ENCODE assay signal across 9 cellular contexts in the genomic region with DNA sequence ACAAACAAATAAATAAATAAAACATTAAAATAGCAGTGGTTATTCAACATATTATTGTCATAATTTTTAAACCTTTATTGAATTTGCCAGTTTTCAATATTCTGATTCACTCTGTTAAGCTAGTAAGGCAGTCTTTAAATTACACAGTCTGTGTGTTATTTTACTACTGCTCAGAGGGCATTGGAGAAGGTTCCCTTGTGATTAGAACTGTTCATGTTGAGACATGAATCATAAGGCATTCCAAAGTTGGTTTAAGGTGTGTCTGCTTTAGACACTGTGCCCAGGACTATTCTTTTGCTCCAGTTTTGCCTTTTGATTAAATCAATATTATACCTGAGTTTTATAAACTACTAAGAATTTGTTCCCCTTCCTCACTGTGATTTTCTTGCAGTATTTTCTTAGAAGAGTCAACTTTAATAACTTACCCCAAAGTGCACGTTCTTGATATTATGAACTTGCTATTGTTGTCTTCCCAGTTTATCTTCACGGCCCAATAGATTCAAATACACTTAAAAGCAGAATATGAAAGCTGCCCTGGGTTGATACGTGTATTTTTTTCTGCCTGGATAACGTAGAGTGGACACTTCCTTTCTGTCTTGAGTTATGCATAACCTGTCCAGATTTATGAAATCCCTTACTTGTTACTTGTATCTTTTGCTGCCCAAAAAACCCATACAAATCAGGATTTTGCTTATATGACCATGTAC.
DNase-seq lines count a peak whose midpoint lies in the region; ATAC-seq, FAIRE-seq and TF ChIP-seq lines count a peak whose summit lies in the region.
"Had no signal": no experiment of that assay in that cellular context is flagged by ENCODE, and none has a peak within 500 bp of the region (broad histone marks: within the 10 kb centered on the region; RNA-seq: fewer than 3 reads in every experiment).

No MANE protein-coding gene starts in this region.

- intact Hi-C loops in K562 (cut with micrococcal nuclease) = loop anchor here (10.0 kb wide), 1 partner anchor 61 kb away; no protein-coding TSS in a partner anchor

- H3K4ac ChIP-seq in trophoblast cell (ENCODE audit: low read depth, low read length) = no peak overlapping the region

- TF ChIP-seq RAD21 in K562 (CRISPR knock-in tag; conservative IDR thresholded peaks at IDR 0.05 in 1 of 2, IDR thresholded peaks at IDR 0.05 in 1 of 2) = no peak

- ATAC-seq in DND-41 (ENCODE audit: insufficient read depth, low read depth) (no peak), K562 (no peak), GM19324 (IDR thresholded peaks at IDR 0.05; ENCODE audit: low FRiP score, unreplicated experiment) (no peak)
- no peak for ATAC-seq in natural killer cell treated with Interleukin-12 subunit alpha and Interleukin-12 subunit beta and Interleukin-15 and Interleukin-18, amount 100 ng/mL, for 72 hours
- ATAC-seq: SK-N-SH treated with all-trans-retinoic acid at 6 μM for 48 hours had no signal

- 0% methylated on average over 4 of the region's 4 CpGs for WGBS in K562 (ENCODE audit: insufficient coverage, low coverage, missing lambda C conversion rate)
- no CpG with 5 or more reads among the region's 4 CpGs for WGBS in trophoblast cell (ENCODE audit: extremely low coverage, insufficient coverage, insufficient read length)

- no peaks in the 10 kb centered on the region for H3K9me3 Mint-ChIP-seq in natural killer cell treated with Interleukin-12 subunit alpha and Interleukin-12 subunit beta and Interleukin-15 and Interleukin-18, amount 100 ng/mL, for 72 hours

- H3K79me2 ChIP-seq in DND-41 (ENCODE audit: insufficient read depth, low read length) (peaks cover 64% of the 10 kb centered on the region), Loucy (ENCODE audit: insufficient read depth, low read length) (peaks cover 67% of the 10 kb centered on the region), K562 (ENCODE audit: control insufficient read depth, insufficient read depth, low read length) (no peaks in the 10 kb centered on the region), trophoblast cell (ENCODE audit: control insufficient read depth, insufficient read depth, low read length, poor library complexity) (no peaks in the 10 kb centered on the region)

- no peak for FAIRE-seq in K562 (lab: Jason Lieb, UNC)

- no peaks in the 10 kb centered on the region for H3K36me3 Mint-ChIP-seq in natural killer cell treated with Interleukin-12 subunit alpha and Interleukin-12 subunit beta and Interleukin-15 and Interleukin-18, amount 100 ng/mL, for 72 hours

- H4K8ac ChIP-seq in trophoblast cell (ENCODE audit: low read depth, low read length) = no peak overlapping the region

- no peak overlapping the region for H2BK5ac ChIP-seq in trophoblast cell (ENCODE audit: low read depth, low read length, poor library complexity)

- no peak overlapping the region for H3K14ac ChIP-seq in trophoblast cell (ENCODE audit: low read length)

- no peak for TF ChIP-seq POLR2A in K562 (conservative IDR thresholded peaks at IDR 0.05)

- H2BK120ac ChIP-seq in trophoblast cell (ENCODE audit: insufficient read depth, low read length, poor library complexity) = no peak overlapping the region

- H3K4me3 Mint-ChIP-seq in natural killer cell treated with Interleukin-12 subunit alpha and Interleukin-12 subunit beta and Interleukin-15 and Interleukin-18, amount 100 ng/mL, for 72 hours = peak overlapping the region; percentile 92

- H3K9me3 ChIP-seq in DND-41 (ENCODE audit: insufficient read depth, low read length, severe bottlenecking) (no peaks in the 10 kb centered on the region), Loucy (ENCODE audit: insufficient read depth, low read depth, low read length) (no peaks in the 10 kb centered on the region), K562 (replicated peaks; ENCODE audit: control insufficient read depth, insufficient read depth, low read depth, low read length) (no peaks in the 10 kb centered on the region), trophoblast cell (ENCODE audit: insufficient read depth, low read depth, low read length) (no peaks in the 10 kb centered on the region)

- H2AK5ac ChIP-seq in trophoblast cell (ENCODE audit: low read length) = no peak overlapping the region

- BruUV-seq in K562 (replicated peaks; lab: Mats Ljungman, UMichigan) = no TSS peak

- in situ Hi-C loops in K562 (cut with MboI) = no loop called here

- H3K4me3 ChIP-seq in DND-41 (ENCODE audit: low read depth in 1 of 2, low read length in 2 of 2) = peak overlapping the region; percentile 41 to 60; a peak in 3 of 4 replicates
- H3K4me3 ChIP-seq in Loucy (ENCODE audit: low read length, poor library complexity, severe bottlenecking) = peak overlapping the region; percentile 76
- H3K4me3 ChIP-seq in K562 = no peak overlapping the region
- H3K4me3 ChIP-seq in trophoblast cell (ENCODE audit: low read depth, low read length) = no peak overlapping the region

- H3F3A ChIP-seq in Loucy (ENCODE audit: low read depth) = peaks cover 6% of the 10 kb centered on the region; the same call in 1 of the 2 replicates

- H4K91ac ChIP-seq in trophoblast cell (ENCODE audit: low read depth, low read length) = no peak overlapping the region

- no peak for TF ChIP-seq CTCF in DND-41 (IDR thresholded peaks at IDR 0.05; ENCODE audit: borderline replicate concordance, extremely low read depth, low read length, poor library complexity, severe bottlenecking)
- TF ChIP-seq CTCF in Loucy (conservative IDR thresholded peaks at IDR 0.05; ENCODE audit: low read length) = no peak
- no peak for TF ChIP-seq CTCF in K562 (IDR thresholded peaks at IDR 0.05 in 2 of 3, conservative IDR thresholded peaks at IDR 0.05 in 1 of 3; ENCODE audit: insufficient read depth in 2 of 3, low read depth in 1 of 3, low read length in 3 of 3)

- POLR2A ChIA-PET in K562 (lab: Yijun Ruan, JAX) = no interaction called here

- H3K23ac ChIP-seq in trophoblast cell (ENCODE audit: low read length) = no peak overlapping the region

- H3K36me3 ChIP-seq in DND-41 (ENCODE audit: insufficient read depth, low read length) (no peaks in the 10 kb centered on the region), Loucy (ENCODE audit: insufficient read depth, low read length) (no peaks in the 10 kb centered on the region), K562 (ENCODE audit: control insufficient read depth, insufficient read depth, low read length) (no peaks in the 10 kb centered on the region), trophoblast cell (ENCODE audit: control insufficient read depth in 1 of 2, insufficient read depth in 2 of 2, low read length in 2 of 2) (no peaks in the 10 kb centered on the region)

- H3K27me3 ChIP-seq in DND-41 (ENCODE audit: insufficient read depth, low read length, poor library complexity) (no peaks in the 10 kb centered on the region), Loucy (ENCODE audit: insufficient read depth, low read length, poor library complexity, severe bottlenecking) (no peaks in the 10 kb centered on the region), K562 (ENCODE audit: control insufficient read depth in 2 of 2, insufficient read depth in 2 of 2, low read length in 2 of 2) (peaks cover 3 to 4% of the 10 kb centered on the region in 2 experiments; a peak in 2 of 5 replicates), trophoblast cell (ENCODE audit: insufficient read depth, low read length) (no peaks in the 10 kb centered on the region)

- TF ChIP-seq EP300 in K562 (IDR thresholded peaks at IDR 0.05; ENCODE audit: low read length) = no peak

- H3K4me2 ChIP-seq in DND-41 (ENCODE audit: insufficient read depth, low read length) (peak overlapping the region; percentile 77), Loucy (ENCODE audit: low read depth, low read length, poor library complexity, severe bottlenecking) (peak overlapping the region; percentile 83), K562 (ENCODE audit: insufficient read depth, low read length) (peak overlapping the region; percentile 6; the same call in 1 of the 2 replicates), trophoblast cell (ENCODE audit: low read length) (no peak overlapping the region)

- H2AFZ ChIP-seq in DND-41 (ENCODE audit: low read depth, low read length) (peak overlapping the region; percentile 34; the same call in 1 of the 2 replicates), Loucy (ENCODE audit: low read length) (no peak overlapping the region), K562 (ENCODE audit: low read depth, low read length) (no peak overlapping the region), trophoblast cell (ENCODE audit: insufficient read depth, low read length, poor library complexity) (no peak overlapping the region)

- H2BK12ac ChIP-seq in trophoblast cell (ENCODE audit: low read length) = no peak overlapping the region

- H3K27me3 Mint-ChIP-seq in natural killer cell treated with Interleukin-12 subunit alpha and Interleukin-12 subunit beta and Interleukin-15 and Interleukin-18, amount 100 ng/mL, for 72 hours = no peaks in the 10 kb centered on the region

- peaks cover 61 to 70% of the 10 kb centered on the region in 2 donors for H3K4me1 Mint-ChIP-seq in natural killer cell treated with Interleukin-12 subunit alpha and Interleukin-12 subunit beta and Interleukin-15 and Interleukin-18, amount 100 ng/mL, for 72 hours (ENCODE audit: low read depth in 2 of 2)

- H3K9ac ChIP-seq in DND-41 (ENCODE audit: low read depth, low read length) = peak overlapping the region; percentile 65
- peak overlapping the region; percentile 78 for H3K9ac ChIP-seq in Loucy (ENCODE audit: low read depth, low read length, poor library complexity, severe bottlenecking)
- no peak overlapping the region for H3K9ac ChIP-seq in K562 (ENCODE audit: insufficient read depth in 1 of 2, low read depth in 2 of 2, low read length in 2 of 2)
- H3K9ac ChIP-seq in trophoblast cell (ENCODE audit: low read length) = no peak overlapping the region

- CTCF ChIA-PET in K562 (lab: Yijun Ruan, JAX; ENCODE audit: low intra/inter-chr PET ratio) = no interaction called here

- no peaks in the 10 kb centered on the region for H3K79me1 ChIP-seq in trophoblast cell (ENCODE audit: low read length)

- no peaks in the 10 kb centered on the region for H3K9me2 ChIP-seq in Loucy (replicated peaks; ENCODE audit: low read depth, low read length)

- H3K4me1 ChIP-seq in DND-41 (ENCODE audit: insufficient read depth, low read length) (peaks cover 65% of the 10 kb centered on the region), Loucy (ENCODE audit: insufficient read depth, low read length, poor library complexity, severe bottlenecking) (peaks cover 48% of the 10 kb centered on the region), K562 (replicated peaks in 1 of 2; ENCODE audit: control insufficient read depth in 2 of 2, insufficient read depth in 2 of 2, low read length in 2 of 2) (no peaks in the 10 kb centered on the region; a peak in 2 of 5 replicates), trophoblast cell (ENCODE audit: control insufficient read depth in 1 of 2, insufficient read depth in 2 of 2, low read length in 2 of 2) (no peaks in the 10 kb centered on the region)

- H3K18ac ChIP-seq in trophoblast cell (ENCODE audit: low read length) = no peak overlapping the region

- no peaks in the 10 kb centered on the region for H4K20me1 ChIP-seq in DND-41 (ENCODE audit: insufficient read depth, low read length)
- peaks cover 24% of the 10 kb centered on the region for H4K20me1 ChIP-seq in Loucy (ENCODE audit: insufficient read depth, low read length, poor library complexity, severe bottlenecking)
- H4K20me1 ChIP-seq in K562 (replicated peaks; ENCODE audit: control insufficient read depth, insufficient read depth, low read length) = no peaks in the 10 kb centered on the region

- DNase-seq in DND-41 = no peak
- no peak for DNase-seq in K562 (ENCODE audit: extremely low read depth in 1 of 4, low spot score in 3 of 4)
- DNase-seq in natural killer cell treated with Interleukin-12 subunit alpha and Interleukin-12 subunit beta and Interleukin-15 and Interleukin-18, amount 100 ng/mL, for 72 hours (ENCODE audit: low spot score) = no peak
- no peak for DNase-seq in RKO (ENCODE audit: low spot score)
- DNase-seq in trophoblast cell = no peak
- DNase-seq in NCI-H1436 treated with DMSO at 0.1 percent for 48 hours (lab: John Stamatoyannopoulos, UW) = no peak

- H4K12ac ChIP-seq in trophoblast cell (ENCODE audit: low read depth, low read length) = no peak overlapping the region

- no peaks in the 10 kb centered on the region for H3K9me1 ChIP-seq in K562 (ENCODE audit: control insufficient read depth, insufficient read depth, low read length)

- H3K27ac ChIP-seq in DND-41 (ENCODE audit: low read length) (peak overlapping the region; percentile 95), K562 (ENCODE audit: extremely low read depth, low read depth, low read length) (no peak overlapping the region), trophoblast cell (ENCODE audit: low read depth, low read length) (no peak overlapping the region)

- H3K27ac Mint-ChIP-seq in natural killer cell treated with Interleukin-12 subunit alpha and Interleukin-12 subunit beta and Interleukin-15 and Interleukin-18, amount 100 ng/mL, for 72 hours = peak overlapping the region; percentile 89 to 96

Comparison
In these comparisons a context has a peak if more than half of its experiments do, and no peak if none do; other contexts are left out.
1. H3K4me3 ChIP-seq: peak in DND-41 (2 of 2) and Loucy (single experiment); none in K562 (single experiment) and trophoblast cell (single experiment).
2. H3K9ac ChIP-seq: peak in DND-41 (single experiment) and Loucy (single experiment); none in K562 (0 of 2) and trophoblast cell (single experiment).